In genomic region chr10:16817125-16818019, GRCh38 we compare ENCODE assay signal across 8 cellular contexts. TPM values are rescaled to one million over a fixed set of nuclear protein-coding genes. Genes with fewer than 3 reads are reported as not detected.
DNase-seq lines count a peak whose midpoint lies in the region; ATAC-seq and TF ChIP-seq lines count a peak whose summit lies in the region.

Gene RSU1 (minus strand): TSS chr10:16817424. CDS start chr10:16817081, 343 bp downstream.

- DNase-seq in NCI-H774 (lab: John Stamatoyannopoulos, UW) (peak; percentile 99), left lobe of liver (ENCODE audit: low spot score) (peak; percentile 100)
- DNase-seq in activated CD4-positive, alpha-beta T cell treated with anti-CD3 and anti-CD28 coated beads, Interleukin-2, amount 50 U/mL, for 4 hours: peak; percentile 100
- peak; percentile 100 for DNase-seq in stimulated activated CD4-positive, alpha-beta T cell treated with anti-CD3 and anti-CD28 coated beads, Interleukin-2, amount 100 ng/mL, for 4 hours (ENCODE audit: low read depth)

- peaks cover 8% of the 10 kb centered on the region for H3K9me3 Mint-ChIP-seq in dendritic cell treated with granulocyte-macrophage colony-stimulating factor and Interleukin-4, amounts not matched to agents 40 ng/mL and 50 ng/mL, for 4 days

- H3K27ac ChIP-seq in C4-2B: peak within 1 kb of the TSS; percentile 72

- H3K27me3 Mint-ChIP-seq in dendritic cell treated with granulocyte-macrophage colony-stimulating factor and Interleukin-4, amounts not matched to agents 40 ng/mL and 50 ng/mL, for 4 days: no peaks in the 10 kb centered on the region

- H3K36me3 Mint-ChIP-seq in dendritic cell treated with granulocyte-macrophage colony-stimulating factor and Interleukin-4, amounts not matched to agents 40 ng/mL and 50 ng/mL, for 4 days (ENCODE audit: low read depth): peaks cover 24% of the 10 kb centered on the region

- intact Hi-C loops in dendritic cell treated with granulocyte-macrophage colony-stimulating factor and Interleukin-4, amounts not matched to agents 40 ng/mL and 50 ng/mL, for 4 days (cut with micrococcal nuclease): loop anchor here (1.0 to 10.0 kb wide), 2 partner anchors 381 to 1837 kb away; partner anchors contain the start of genes ARL5B and NSUN6

- TF ChIP-seq CTCF in C4-2B (conservative IDR thresholded peaks at IDR 0.05): no peak

- H3K4me3 Mint-ChIP-seq in dendritic cell treated with granulocyte-macrophage colony-stimulating factor and Interleukin-4, amounts not matched to agents 40 ng/mL and 50 ng/mL, for 4 days: peak within 1 kb of the TSS; percentile 84

- H3K4me1 Mint-ChIP-seq in dendritic cell treated with granulocyte-macrophage colony-stimulating factor and Interleukin-4, amounts not matched to agents 40 ng/mL and 50 ng/mL, for 4 days (ENCODE audit: low read depth): peaks cover 67% of the 10 kb centered on the region

- H3K27ac Mint-ChIP-seq in dendritic cell treated with granulocyte-macrophage colony-stimulating factor and Interleukin-4, amounts not matched to agents 40 ng/mL and 50 ng/mL, for 4 days: peak within 1 kb of the TSS; percentile 83

- peak; percentile 99 for ATAC-seq in GM19395 (IDR thresholded peaks at IDR 0.05; ENCODE audit: unreplicated experiment)
- peak; percentile 98 for ATAC-seq in HG03565 (IDR thresholded peaks at IDR 0.05; ENCODE audit: unreplicated experiment)
- ATAC-seq in left lobe of liver: peak; percentile 97

RNA-seq across cellular contexts. Expression of gene RSU1, which starts in this region (rescaled TPM):
- total RNA-seq in left lobe of liver: 22.6 TPM

Comparison
In these comparisons a context has a peak if more than half of its experiments do, and no peak if none do; other contexts are left out.
1. Peak in every context shown above with its lines: DNase-seq, ATAC-seq and H3K27ac ChIP-seq.